ENCODE assay signal across 24 cellular contexts in the genomic region with DNA sequence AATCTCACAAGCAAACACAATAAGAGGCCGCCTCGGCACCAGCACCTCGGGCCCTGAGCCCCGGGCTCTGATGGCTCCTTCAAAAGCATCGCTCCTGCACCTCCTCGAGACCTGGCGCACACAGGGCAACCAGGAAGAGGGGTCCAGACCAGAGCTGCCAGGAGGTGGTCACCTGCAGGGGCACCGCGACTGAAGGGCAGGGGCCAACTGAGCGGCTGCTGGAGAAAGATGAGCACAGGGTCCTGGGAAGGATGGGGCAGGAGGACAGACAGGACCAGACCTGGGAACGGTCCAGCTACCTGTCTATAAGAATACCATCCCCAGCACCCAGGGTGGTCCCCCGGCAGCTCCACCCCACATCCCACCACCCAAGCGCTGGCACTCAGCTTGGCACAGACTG.
"Had no signal": no experiment of that assay in that cellular context is flagged by ENCODE, and none has a peak within 500 bp of the region (broad histone marks: within the 10 kb centered on the region; RNA-seq: fewer than 3 reads in every experiment).

No MANE protein-coding gene starts in this region.

- H3K4me3 Mint-ChIP-seq: activated B cell treated with CpG ODN at 0.5 μM for 24 hours; activated CD4-positive, alpha-beta T cell treated with anti-CD3 and anti-CD28 coated beads, Interleukin-2, amount 10 ng/mL, durations not matched to agents 24 days and 14 days; activated naive CD4-positive, alpha-beta T cell treated with anti-CD3 and anti-CD28 coated beads, Interleukin-2, amount 50 U/mL, for 24 hours; T-helper 17 cell had no signal

- ATAC-seq: T-helper 17 cell had no signal

- H3K27me3 Mint-ChIP-seq: activated B cell treated with CpG ODN at 0.5 μM for 24 hours; activated CD4-positive, alpha-beta T cell treated with anti-CD3 and anti-CD28 coated beads, Interleukin-2, amount 10 ng/mL, durations not matched to agents 24 days and 14 days; activated naive CD4-positive, alpha-beta T cell treated with anti-CD3 and anti-CD28 coated beads, Interleukin-2, amount 50 U/mL, for 24 hours; T-helper 17 cell had no signal

- H3K9me3 Mint-ChIP-seq: activated B cell treated with CpG ODN at 0.5 μM for 24 hours; activated CD4-positive, alpha-beta T cell treated with anti-CD3 and anti-CD28 coated beads, Interleukin-2, amount 10 ng/mL, durations not matched to agents 24 days and 14 days; activated naive CD4-positive, alpha-beta T cell treated with anti-CD3 and anti-CD28 coated beads, Interleukin-2, amount 50 U/mL, for 24 hours had no signal

- H3K27me3 ChIP-seq: breast epithelium, Peyer's patch had no signal

- H3K9me3 ChIP-seq: breast epithelium, Peyer's patch had no signal

- H3K27ac ChIP-seq: breast epithelium, Peyer's patch had no signal

- H3K4me3 ChIP-seq: breast epithelium, Peyer's patch had no signal

- H3K36me3 ChIP-seq: breast epithelium had no signal

- FAIRE-seq: TTC549 had no signal

- DNase-seq: activated B cell treated with CpG ODN at 0.5 μM for 24 hours; activated CD4-positive, alpha-beta T cell treated with anti-CD3 and anti-CD28 coated beads for 1 hour; activated CD4-positive, alpha-beta T cell treated with anti-CD3 and anti-CD28 coated beads, Interleukin-2, amount 10 ng/mL, durations not matched to agents 24 days and 14 days; activated CD4-positive, alpha-beta T cell treated with anti-CD3 and anti-CD28 coated beads, Interleukin-2, amount 50 U/mL, for 48 hours; activated naive CD4-positive, alpha-beta T cell; activated T-cell treated with anti-CD3 and anti-CD28 coated beads for 4 hours; activated T-cell treated with anti-CD3 and anti-CD28 coated beads, Interleukin-2, amount 50 U/mL, for 48 hours; IMR-90; KG1; NCI-H1048; NCI-H1417; NCI-H1930; NCI-H2171; NCI-H2227 treated with DMSO at 0.1 percent for 48 hours; NCI-H526; NCI-H82; NK-92 treated with Interleukin-12 subunit alpha and Interleukin-12 subunit beta, amount 100 ng/mL, for 24 hours; SIG-M5; T-helper 17 cell; T-helper 9 cell had no signal

- H3K27ac Mint-ChIP-seq: activated B cell treated with CpG ODN at 0.5 μM for 24 hours; activated CD4-positive, alpha-beta T cell treated with anti-CD3 and anti-CD28 coated beads, Interleukin-2, amount 10 ng/mL, durations not matched to agents 24 days and 14 days; T-helper 17 cell had no signal

- H3K4me1 ChIP-seq: breast epithelium, Peyer's patch had no signal

- H3K4me1 Mint-ChIP-seq: activated naive CD4-positive, alpha-beta T cell treated with anti-CD3 and anti-CD28 coated beads, Interleukin-2, amount 50 U/mL, for 24 hours had no signal
